In the genomic region with DNA sequence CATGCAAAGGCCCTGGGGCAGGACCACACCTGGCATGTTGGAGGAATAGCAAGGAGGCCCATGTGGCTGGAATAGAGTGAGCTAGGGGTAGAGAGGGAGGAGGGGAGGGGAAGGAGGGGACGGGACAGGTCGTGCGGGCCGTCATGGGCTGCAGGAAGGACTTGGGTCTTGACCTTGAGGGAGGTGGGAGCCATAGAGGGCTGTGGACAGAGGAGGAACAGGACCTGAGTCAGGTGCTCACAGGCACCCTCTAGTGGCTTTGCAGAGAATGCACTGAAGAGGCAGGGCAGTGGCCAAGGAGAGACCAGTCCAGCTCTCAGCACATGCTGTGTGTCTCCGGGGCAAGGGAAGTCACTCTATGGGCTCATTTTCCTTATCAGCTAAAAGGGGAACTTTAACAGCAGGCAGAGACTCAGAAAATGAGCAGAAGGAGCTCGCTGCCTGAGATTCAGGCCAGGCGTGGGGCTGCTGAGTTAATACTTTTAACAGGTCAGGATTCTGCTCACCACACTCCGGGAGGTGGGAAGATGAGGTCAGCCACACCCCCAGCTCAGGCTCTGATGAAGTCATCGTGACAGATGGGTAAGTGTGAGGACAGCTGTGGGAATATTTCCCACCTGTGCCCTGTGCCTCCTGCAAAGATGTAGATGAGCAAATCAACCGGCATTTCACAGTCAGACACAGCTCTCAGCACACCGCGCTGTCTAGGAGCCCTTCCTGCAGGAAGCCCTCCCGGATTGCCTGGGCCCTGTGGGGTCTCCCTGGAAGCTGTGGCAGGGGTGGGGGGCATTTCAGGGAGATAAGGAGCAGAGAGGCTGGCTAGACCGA, we compare ENCODE assay signal across 8 cellular contexts. TPM values are rescaled to one million over a fixed set of nuclear protein-coding genes. Genes with fewer than 3 reads are reported as not detected.
DNase-seq lines count a peak whose midpoint lies in the region; ATAC-seq, FAIRE-seq and TF ChIP-seq lines count a peak whose summit lies in the region.

No MANE protein-coding gene starts in this region.

- WGBS in prostate gland: 56% methylated on average over 14 of the region's 14 CpGs

- peaks cover 29% of the 10 kb centered on the region for H3K27me3 Mint-ChIP-seq in activated naive CD4-positive, alpha-beta T cell treated with anti-CD3 and anti-CD28 coated beads, Interleukin-2, amount 10 ng/mL, durations not matched to agents 7 days and 5 days

- no peaks in the 10 kb centered on the region for H3K4me1 ChIP-seq in prostate gland (replicated peaks)

- no peaks in the 10 kb centered on the region for H3K36me3 Mint-ChIP-seq in activated naive CD4-positive, alpha-beta T cell treated with anti-CD3 and anti-CD28 coated beads, Interleukin-2, amount 10 ng/mL, durations not matched to agents 7 days and 5 days

- no peak overlapping the region for H3K4me3 Mint-ChIP-seq in activated naive CD4-positive, alpha-beta T cell treated with anti-CD3 and anti-CD28 coated beads, Interleukin-2, amount 10 ng/mL, durations not matched to agents 7 days and 5 days

- no peaks in the 10 kb centered on the region for H3K36me3 ChIP-seq in prostate gland

- peaks cover 26% of the 10 kb centered on the region for H3K4me1 Mint-ChIP-seq in activated naive CD4-positive, alpha-beta T cell treated with anti-CD3 and anti-CD28 coated beads, Interleukin-2, amount 10 ng/mL, durations not matched to agents 7 days and 5 days

- H3K4me3 ChIP-seq in prostate gland: no peak overlapping the region

- ATAC-seq in Right ventricle myocardium superior (ENCODE audit: poor library complexity) (peak; percentile 65), GM21825 (IDR thresholded peaks at IDR 0.05; ENCODE audit: unreplicated experiment) (no peak), GM18868 (IDR thresholded peaks at IDR 0.05; ENCODE audit: unreplicated experiment) (no peak)

- no peak for TF ChIP-seq POLR2A in prostate gland (IDR thresholded peaks at IDR 0.05)

- CTCF ChIA-PET in RWPE1 (lab: Yijun Ruan, JAX): interaction anchor here (0.5 to 1.5 kb wide), 12 partner anchors 13 to 559 kb away, joined by 3 to 11 read pairs (median 4); no protein-coding TSS in a partner anchor
- CTCF ChIA-PET in activated naive CD4-positive, alpha-beta T cell treated with anti-CD3 and anti-CD28 coated beads, Interleukin-2, amount 10 ng/mL, durations not matched to agents 7 days and 5 days (lab: Charles Lee): interaction anchor here (0.7 to 3.4 kb wide), 11 partner anchors 11 to 283 kb away, joined by 3 to 25 read pairs (median 5); partner anchors contain the start of gene LRG1

- POLR2A ChIA-PET in RWPE1 (lab: Yijun Ruan, JAX; ENCODE audit: low non-redundant PET): no interaction called here

- H3K9me3 ChIP-seq in prostate gland: no peaks in the 10 kb centered on the region

- H3K27ac ChIP-seq in RWPE1 (peak overlapping the region; percentile 85), prostate gland (no peak overlapping the region)

- intact Hi-C loops in Right ventricle myocardium superior (cut with DNase I) (loop anchor here (5.0 kb wide), 1 partner anchor 56 kb away; no protein-coding TSS in a partner anchor), prostate gland (cut with DNase I) (no loop called here)

- DNase-seq in D721Med (ENCODE audit: insufficient read length, low spot score) (no peak), HuH-7 (ENCODE audit: low spot score) (peak; percentile 72), RWPE1 (ENCODE audit: low spot score) (peak; percentile 63), Right ventricle myocardium superior (peak; percentile 73), prostate gland (ENCODE audit: low spot score) (no peak)
- peak; percentile 63 for DNase-seq in activated naive CD4-positive, alpha-beta T cell treated with anti-CD3 and anti-CD28 coated beads, Interleukin-2, amount 10 ng/mL, durations not matched to agents 7 days and 5 days

- no peaks in the 10 kb centered on the region for H3K9me3 Mint-ChIP-seq in activated naive CD4-positive, alpha-beta T cell treated with anti-CD3 and anti-CD28 coated beads, Interleukin-2, amount 10 ng/mL, durations not matched to agents 7 days and 5 days

- no peaks in the 10 kb centered on the region for H3K27me3 ChIP-seq in prostate gland (replicated peaks; ENCODE audit: insufficient read depth)

- no peak overlapping the region for H3K27ac Mint-ChIP-seq in activated naive CD4-positive, alpha-beta T cell treated with anti-CD3 and anti-CD28 coated beads, Interleukin-2, amount 10 ng/mL, durations not matched to agents 7 days and 5 days

- no peak for FAIRE-seq in D721Med (lab: Jason Lieb, UNC)

- TF ChIP-seq CTCF in D721Med (IDR thresholded peaks at IDR 0.05; ENCODE audit: insufficient read depth, missing control alignments): peak; percentile 74
- TF ChIP-seq CTCF in RWPE1 (conservative IDR thresholded peaks at IDR 0.05; ENCODE audit: low read depth): peak; percentile 80
- TF ChIP-seq CTCF in prostate gland (IDR thresholded peaks at IDR 0.05): peak in 3 of 4 experiments; percentile 21 to 66 (median 43)

RNA-seq across cellular contexts. Expression of gene TNFAIP8L1, which starts 6.0 kb away (rescaled TPM):
- total RNA-seq in Right ventricle myocardium superior (4.6 TPM), prostate gland (1 to 10 TPM; 4.0 to 6.2 TPM)

RNA-seq across cellular contexts. Expression of gene MYDGF, which starts 36.8 kb away (rescaled TPM):
- total RNA-seq in Right ventricle myocardium superior (23.2 TPM), prostate gland (100 to 1,000 TPM in 1 of 2 donors, 10 to 100 TPM in 1; 70.9 to 116 TPM)

Comparison
In these comparisons a context has a peak if more than half of its experiments do, and no peak if none do; other contexts are left out.
1. DNase-seq: peak in HuH-7 (single experiment), RWPE1 (single experiment), activated naive CD4-positive, alpha-beta T cell treated with anti-CD3 and anti-CD28 coated beads, Interleukin-2, amount 10 ng/mL, durations not matched to agents 7 days and 5 days (single experiment) and Right ventricle myocardium superior (single experiment); none in D721Med (single experiment) and prostate gland (single experiment).
2. Peak in every context shown above with its lines, with median percentiles within 50 percentile points of each other: CTCF ChIP-seq.